ENCODE assay signal across 29 cellular contexts in genomic region chr19:28207244-28207643, GRCh38.
"Had no signal": no experiment of that assay in that cellular context is flagged by ENCODE, and none has a peak within 500 bp of the region (broad histone marks: within the 10 kb centered on the region; RNA-seq: fewer than 3 reads in every experiment).

No MANE protein-coding gene starts in this region.

- H3K9me3 ChIP-seq: ovary, psoas muscle, suprapubic skin, testis, tibial artery, transverse colon, upper lobe of right lung, uterus had no signal

- H3K27me3 ChIP-seq: ovary, spleen, suprapubic skin, testis, tibial artery, transverse colon, upper lobe of right lung, uterus had no signal

- ATAC-seq: naive thymus-derived CD8-positive, alpha-beta T cell; natural killer cell treated with Interleukin-12 subunit alpha and Interleukin-12 subunit beta and Interleukin-15 and Interleukin-18, amount 100 ng/mL, for 72 hours; psoas muscle; right cardiac atrium; sciatic nerve; stimulated activated memory B cell treated with anti-CD40 and anti-IgM and Interleukin-4, amounts not matched to agents 10 μg/mL and 1 μg/mL and 100 μg/mL, for 72 hours; stimulated activated naive CD8-positive, alpha-beta T cell treated with anti-CD3 and anti-CD28 coated beads, Interleukin-15, amount 100 ng/mL, for 72 hours; stimulated activated naive CD8-positive, alpha-beta T cell treated with anti-CD3 and anti-CD28 coated beads, Interleukin-15, Interleukin-2, amounts not matched to agents 100 U/mL and 50 U/mL, for 24 hours; upper lobe of right lung had no signal

- H3K4me2 ChIP-seq: smooth muscle cell had no signal

- H3K4me3 ChIP-seq: ovary, psoas muscle, skin epidermis, smooth muscle cell, spleen, suprapubic skin, testis, tibial artery, transverse colon, upper lobe of right lung, uterus had no signal

- H3K27ac ChIP-seq: ovary, parathyroid adenoma, psoas muscle, skin epidermis, spleen, suprapubic skin, testis, tibial artery, transverse colon, upper lobe of right lung, uterus had no signal

- H2AFZ ChIP-seq: parathyroid adenoma had no signal

- DNase-seq: naive thymus-derived CD8-positive, alpha-beta T cell; nephron progenitor cell; occipital lobe; ovary; posterior cingulate gyrus; psoas muscle; right cardiac atrium; spleen; stimulated activated CD4-positive, alpha-beta T cell treated with anti-CD3 and anti-CD28 coated beads, Interleukin-12 subunit alpha, Interleukin-12 subunit beta, amount 100 ng/mL, for 4 hours; stimulated activated CD4-positive, alpha-beta T cell treated with anti-CD3 and anti-CD28 coated beads, Interleukin-1b, Interleukin-23, amount 100 ng/mL, for 48 hours; stimulated activated CD4-positive, alpha-beta T cell treated with anti-CD3 and anti-CD28 coated beads, Interleukin-4, amount 100 ng/mL, for 1 hour; stimulated activated CD4-positive, alpha-beta T cell treated with anti-CD3 and anti-CD28 coated beads, Interleukin-4, amount 100 ng/mL, for 4 hours; stimulated activated CD8-positive, alpha-beta memory T cell treated with anti-CD3 and anti-CD28 coated beads, Interleukin-4, amount 100 ng/mL, for 48 hours; stimulated activated naive CD4-positive, alpha-beta T cell; stimulated activated naive CD8-positive, alpha-beta T cell treated with anti-CD3 and anti-CD28 coated beads, Interleukin-15, amount 100 ng/mL, for 72 hours; stimulated activated naive CD8-positive, alpha-beta T cell treated with anti-CD3 and anti-CD28 coated beads, Interleukin-15, Interleukin-2, amounts not matched to agents 100 U/mL and 50 U/mL, for 24 hours; substantia nigra; testis; tibial artery; transverse colon; upper lobe of right lung; uterus had no signal

- H3K9ac ChIP-seq: parathyroid adenoma had no signal

- H3K79me2 ChIP-seq: parathyroid adenoma had no signal

- H3K36me3 ChIP-seq: ovary, spleen, suprapubic skin, tibial artery, transverse colon, upper lobe of right lung, uterus had no signal

- H3K4me1 ChIP-seq: parathyroid adenoma, psoas muscle, spleen, suprapubic skin, testis, tibial artery, transverse colon, upper lobe of right lung, uterus had no signal
